Comparison of ENCODE assay signal across 14 cellular contexts in the genomic region with DNA sequence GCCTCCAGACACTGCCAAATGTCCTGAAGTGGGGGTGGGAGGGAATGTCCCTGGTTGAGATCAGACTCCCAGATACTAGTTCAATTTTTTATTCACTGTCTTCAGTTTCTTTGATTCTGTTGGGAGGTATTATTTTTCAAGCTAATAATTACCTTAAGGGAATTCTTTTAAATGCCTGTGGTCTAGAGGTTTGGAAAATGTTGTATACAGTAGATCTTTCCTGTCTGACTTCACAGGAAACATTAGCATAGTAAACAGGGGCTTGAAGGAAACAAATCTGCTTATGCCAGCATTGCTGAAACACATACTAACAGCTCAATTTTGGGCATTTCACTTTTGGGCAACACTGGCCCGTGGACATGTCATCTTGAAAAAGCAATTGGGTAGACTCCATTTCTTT.
"Had no signal": no experiment of that assay in that cellular context is flagged by ENCODE, and none has a peak within 500 bp of the region (broad histone marks: within the 10 kb centered on the region; RNA-seq: fewer than 3 reads in every experiment).

No MANE protein-coding gene starts in this region.

- H3K4me1 ChIP-seq: body of pancreas, colonic mucosa, psoas muscle, suprapubic skin had no signal

- H3K4me3 ChIP-seq: body of pancreas, colonic mucosa, psoas muscle, suprapubic skin had no signal

- H3K36me3 ChIP-seq: colonic mucosa had no signal

- H3K27me3 ChIP-seq: body of pancreas, colonic mucosa, suprapubic skin had no signal

- H3K27ac ChIP-seq: body of pancreas, colonic mucosa, psoas muscle, suprapubic skin had no signal

- FAIRE-seq: keratinocyte had no signal

- H3K9me3 ChIP-seq: body of pancreas, colonic mucosa, psoas muscle, suprapubic skin had no signal

- DNase-seq: activated CD4-positive, alpha-beta memory T cell treated with anti-CD3 and anti-CD28 coated beads for 36 hours; activated CD4-positive, alpha-beta T cell treated with anti-CD3 and anti-CD28 coated beads for 36 hours; activated naive CD4-positive, alpha-beta T cell treated with anti-CD3 and anti-CD28 coated beads, Interleukin-2, amount 50 U/mL, for 16 hours; activated T-cell treated with anti-CD3 and anti-CD28 coated beads, Interleukin-2, amount 50 U/mL, for 24 hours; amniotic stem cell; body of pancreas; caudate nucleus; colonic mucosa; nephron progenitor cell; psoas muscle; stimulated activated naive CD8-positive, alpha-beta T cell treated with anti-CD3 and anti-CD28 coated beads, Interleukin-15, Interleukin-2, amounts not matched to agents 100 U/mL and 50 U/mL, for 24 hours; trophoblast cell had no signal
